Comparison of ENCODE assay signal across 1 cellular context in the genomic region with DNA sequence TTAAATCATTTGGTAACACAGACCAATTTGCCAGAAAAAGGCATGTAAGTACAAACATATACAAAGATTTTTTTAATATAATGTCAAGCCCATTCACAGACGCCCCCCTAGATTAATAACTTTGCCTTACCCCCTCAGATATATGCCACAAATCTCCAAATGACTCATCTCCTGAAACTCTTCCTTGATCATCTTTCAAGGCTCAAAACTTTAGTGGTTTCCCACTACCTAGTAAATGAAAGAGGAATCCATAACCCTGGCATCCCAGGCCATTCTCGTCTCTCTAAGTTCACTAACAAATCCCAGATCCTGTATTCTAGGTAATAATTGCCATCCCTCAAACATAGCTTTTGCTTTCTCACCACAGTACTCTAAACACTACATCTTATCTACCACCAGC.
A peak's percentile ranks its signal among the peaks of the same experiment; 100 is the strongest.
TF ChIP-seq lines count a peak whose summit lies in the region.

No MANE protein-coding gene starts in this region.

TF ChIP-seq in SK-N-SH, 30 proteins besides CTCF, POLR2A, EP300 and RAD21 (continued from another document):
- TF ChIP-seq, protein P1, sequence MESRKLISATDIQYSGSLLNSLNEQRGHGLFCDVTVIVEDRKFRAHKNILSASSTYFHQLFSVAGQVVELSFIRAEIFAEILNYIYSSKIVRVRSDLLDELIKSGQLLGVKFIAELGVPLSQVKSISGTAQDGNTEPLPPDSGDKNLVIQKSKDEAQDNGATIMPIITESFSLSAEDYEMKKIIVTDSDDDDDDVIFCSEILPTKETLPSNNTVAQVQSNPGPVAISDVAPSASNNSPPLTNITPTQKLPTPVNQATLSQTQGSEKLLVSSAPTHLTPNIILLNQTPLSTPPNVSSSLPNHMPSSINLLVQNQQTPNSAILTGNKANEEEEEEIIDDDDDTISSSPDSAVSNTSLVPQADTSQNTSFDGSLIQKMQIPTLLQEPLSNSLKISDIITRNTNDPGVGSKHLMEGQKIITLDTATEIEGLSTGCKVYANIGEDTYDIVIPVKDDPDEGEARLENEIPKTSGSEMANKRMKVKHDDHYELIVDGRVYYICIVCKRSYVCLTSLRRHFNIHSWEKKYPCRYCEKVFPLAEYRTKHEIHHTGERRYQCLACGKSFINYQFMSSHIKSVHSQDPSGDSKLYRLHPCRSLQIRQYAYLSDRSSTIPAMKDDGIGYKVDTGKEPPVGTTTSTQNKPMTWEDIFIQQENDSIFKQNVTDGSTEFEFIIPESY (IDR thresholded peaks at IDR 0.05; ENCODE audit: borderline replicate concordance, low read depth) = no peak
- peak; percentile 64 for TF ChIP-seq TEAD4 (IDR thresholded peaks at IDR 0.05; ENCODE audit: borderline replicate concordance, insufficient read depth)
- TF ChIP-seq, protein P2, sequence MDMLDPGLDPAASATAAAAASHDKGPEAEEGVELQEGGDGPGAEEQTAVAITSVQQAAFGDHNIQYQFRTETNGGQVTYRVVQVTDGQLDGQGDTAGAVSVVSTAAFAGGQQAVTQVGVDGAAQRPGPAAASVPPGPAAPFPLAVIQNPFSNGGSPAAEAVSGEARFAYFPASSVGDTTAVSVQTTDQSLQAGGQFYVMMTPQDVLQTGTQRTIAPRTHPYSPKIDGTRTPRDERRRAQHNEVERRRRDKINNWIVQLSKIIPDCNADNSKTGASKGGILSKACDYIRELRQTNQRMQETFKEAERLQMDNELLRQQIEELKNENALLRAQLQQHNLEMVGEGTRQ (IDR thresholded peaks at IDR 0.05; ENCODE audit: borderline replicate concordance, low read depth, low read length) = no peak
- TF ChIP-seq SIN3A (IDR thresholded peaks at IDR 0.05; ENCODE audit: borderline replicate concordance, low read depth, low read length) = no peak
- TF ChIP-seq GATA2 (CRISPR knock-in tag; IDR thresholded peaks at IDR 0.05) = no peak
- peak; percentile 51; the same call in 1 of the 2 replicates for TF ChIP-seq POLR2AphosphoS5 (IDR thresholded peaks at IDR 0.05; ENCODE audit: low read depth, low read length)
- no peak for TF ChIP-seq TAF1 (IDR thresholded peaks at IDR 0.05; ENCODE audit: borderline replicate concordance, low read depth, low read length)
- TF ChIP-seq JUND (IDR thresholded peaks at IDR 0.05) = peak; percentile 77
- TF ChIP-seq, protein P3, sequence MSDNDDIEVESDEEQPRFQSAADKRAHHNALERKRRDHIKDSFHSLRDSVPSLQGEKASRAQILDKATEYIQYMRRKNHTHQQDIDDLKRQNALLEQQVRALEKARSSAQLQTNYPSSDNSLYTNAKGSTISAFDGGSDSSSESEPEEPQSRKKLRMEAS (IDR thresholded peaks at IDR 0.05; ENCODE audit: low read depth) = no peak
- TF ChIP-seq, protein P4, sequence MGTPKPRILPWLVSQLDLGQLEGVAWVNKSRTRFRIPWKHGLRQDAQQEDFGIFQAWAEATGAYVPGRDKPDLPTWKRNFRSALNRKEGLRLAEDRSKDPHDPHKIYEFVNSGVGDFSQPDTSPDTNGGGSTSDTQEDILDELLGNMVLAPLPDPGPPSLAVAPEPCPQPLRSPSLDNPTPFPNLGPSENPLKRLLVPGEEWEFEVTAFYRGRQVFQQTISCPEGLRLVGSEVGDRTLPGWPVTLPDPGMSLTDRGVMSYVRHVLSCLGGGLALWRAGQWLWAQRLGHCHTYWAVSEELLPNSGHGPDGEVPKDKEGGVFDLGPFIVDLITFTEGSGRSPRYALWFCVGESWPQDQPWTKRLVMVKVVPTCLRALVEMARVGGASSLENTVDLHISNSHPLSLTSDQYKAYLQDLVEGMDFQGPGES (IDR thresholded peaks at IDR 0.05; ENCODE audit: low read depth, low read length) = no peak
- TF ChIP-seq NRF1 (IDR thresholded peaks at IDR 0.05; ENCODE audit: low read depth, low read length) = no peak
- peak; percentile 49; the same call in 1 of the 2 replicates for TF ChIP-seq NFIC (IDR thresholded peaks at IDR 0.05; ENCODE audit: borderline replicate concordance)
- no peak for TF ChIP-seq RCOR1 (IDR thresholded peaks at IDR 0.05; ENCODE audit: low read length)
- 0 out of 2 replicates have a peak, but pooled peaks have one; percentile 28 for TF ChIP-seq RXRA (IDR thresholded peaks at IDR 0.05; ENCODE audit: borderline replicate concordance, low read depth)
- peak; percentile 65; the same call in 1 of the 2 replicates for TF ChIP-seq FOSL2 (IDR thresholded peaks at IDR 0.05; ENCODE audit: borderline replicate concordance, low read depth)
- TF ChIP-seq SMC3 (IDR thresholded peaks at IDR 0.05; ENCODE audit: low read depth, low read length) = no peak
- no peak for TF ChIP-seq MXI1 (IDR thresholded peaks at IDR 0.05; ENCODE audit: low read depth, low read length)
- TF ChIP-seq CHD2 (IDR thresholded peaks at IDR 0.05; ENCODE audit: low read length, partially characterized antibody) = no peak
- no peak for TF ChIP-seq FOXJ3 (CRISPR knock-in tag; IDR thresholded peaks at IDR 0.05)
- TF ChIP-seq, protein P5, sequence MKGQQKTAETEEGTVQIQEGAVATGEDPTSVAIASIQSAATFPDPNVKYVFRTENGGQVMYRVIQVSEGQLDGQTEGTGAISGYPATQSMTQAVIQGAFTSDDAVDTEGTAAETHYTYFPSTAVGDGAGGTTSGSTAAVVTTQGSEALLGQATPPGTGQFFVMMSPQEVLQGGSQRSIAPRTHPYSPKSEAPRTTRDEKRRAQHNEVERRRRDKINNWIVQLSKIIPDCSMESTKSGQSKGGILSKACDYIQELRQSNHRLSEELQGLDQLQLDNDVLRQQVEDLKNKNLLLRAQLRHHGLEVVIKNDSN (IDR thresholded peaks at IDR 0.05; ENCODE audit: borderline replicate concordance, low read depth) = no peak
